34 cellular contexts compared by ENCODE assay signal in genomic region chr17:70084476-70084875, GRCh38. TPM values are rescaled to one million over a fixed set of nuclear protein-coding genes. Genes with fewer than 3 reads are reported as not detected.
DNase-seq lines count a peak whose midpoint lies in the region; ATAC-seq, FAIRE-seq and TF ChIP-seq lines count a peak whose summit lies in the region.
"Had no signal": no experiment of that assay in that cellular context is flagged by ENCODE, and none has a peak within 500 bp of the region (broad histone marks: within the 10 kb centered on the region; RNA-seq: fewer than 3 reads in every experiment).

No MANE protein-coding gene starts in this region.

- TF ChIP-seq CTCF in A549 (IDR thresholded peaks at IDR 0.05): no peak
- no peak for TF ChIP-seq CTCF in HEK293 (tag by site-specific recombination; IDR thresholded peaks at IDR 0.05)
- no peak for TF ChIP-seq CTCF in choroid plexus epithelial cell (conservative IDR thresholded peaks at IDR 0.05; ENCODE audit: low read depth, low read length)
- no peak for TF ChIP-seq CTCF in coronary artery (IDR thresholded peaks at IDR 0.05)

- H3K27ac ChIP-seq in A549 (no peak overlapping the region), HEK293 (ENCODE audit: extremely low read depth, low read depth, low read length) (no peak overlapping the region), coronary artery (no peak overlapping the region)
- H3K27ac ChIP-seq: epithelial cell of prostate, heart right ventricle, suprapubic skin had no signal

- H3K9me3 ChIP-seq in A549 (no peaks in the 10 kb centered on the region), HEK293 (ENCODE audit: control insufficient read depth, insufficient read depth, low read depth, low read length) (no peaks in the 10 kb centered on the region)
- H3K9me3 ChIP-seq: BE2C, HAP-1, heart right ventricle, suprapubic skin had no signal

- TF ChIP-seq RAD21 in A549 (conservative IDR thresholded peaks at IDR 0.05 in 1 of 2, IDR thresholded peaks at IDR 0.05 in 1 of 2): no peak

- no peak for TF ChIP-seq POLR2A in A549 (IDR thresholded peaks at IDR 0.05; ENCODE audit: low read length)

- no peak for FAIRE-seq in A549 (lab: Jason Lieb, UNC)
- FAIRE-seq: A204.1, G401.6, GM19239 had no signal

- H3K4me1 ChIP-seq in A549 (no peaks in the 10 kb centered on the region; the same call in 2 of the 3 replicates), HEK293 (ENCODE audit: control insufficient read depth, insufficient read depth, low read length) (peaks cover 3% of the 10 kb centered on the region; the same call in 1 of the 2 replicates)
- H3K4me1 ChIP-seq: BE2C, HAP-1 had no signal

- TF ChIP-seq EP300 in A549 (IDR thresholded peaks at IDR 0.05): no peak

- no peak; a peak in 1 of 6 replicates for ATAC-seq in A549
- ATAC-seq: activated CD8-positive, alpha-beta memory T cell treated with anti-CD3 and anti-CD28 coated beads, Interleukin-2, amount 10 ng/mL, durations not matched to agents 7 days and 5 days; heart right ventricle; left lobe of liver; naive thymus-derived CD4-positive, alpha-beta T cell; Panc1 had no signal

- CTCF ChIA-PET in A549 (lab: Yijun Ruan, JAX): interaction anchor here (1.0 kb wide), 1 partner anchor 558 kb away, joined by 3 read pairs; no protein-coding TSS in a partner anchor
- CTCF ChIA-PET in HEK293 (lab: Yijun Ruan, JAX): no interaction called here

- DNase-seq in A549 (ENCODE audit: low read depth in 1 of 2, low spot score in 1 of 2) (no peak), choroid plexus epithelial cell (ENCODE audit: low read depth) (peak; percentile 54), left kidney (ENCODE audit: low read depth, low spot score) (peak; percentile 46), NCI-H1436 (lab: John Stamatoyannopoulos, UW) (no peak), activated gamma-delta T cell treated with Interleukin-2 at 50 U/mL for 16 hours (no peak), kidney glomerular epithelial cell (lab: John Stamatoyannopoulos, UW) (no peak), coronary artery (ENCODE audit: low spot score) (no peak)
- DNase-seq: activated CD4-positive, alpha-beta T cell treated with anti-CD3 and anti-CD28 coated beads, Interleukin-2, amount 50 U/mL, for 1 hour; activated CD8-positive, alpha-beta memory T cell treated with anti-CD3 and anti-CD28 coated beads, Interleukin-2, amount 10 ng/mL, durations not matched to agents 7 days and 5 days; activated naive CD4-positive, alpha-beta T cell; activated T-cell treated with anti-CD3 and anti-CD28 coated beads, Interleukin-2, amount 50 U/mL, for 48 hours; BE2C; CD8-positive, alpha-beta memory T cell; heart right ventricle; Kasumi-1; MV-4-11; naive thymus-derived CD4-positive, alpha-beta T cell; NCI-H1694; NCI-H2171 treated with DMSO at 0.1 percent for 48 hours; NCI-H526; nucleus accumbens; SHP77; stimulated activated naive CD4-positive, alpha-beta T cell; SW 1271; T-helper 9 cell had no signal

- no peak overlapping the region for H3K4me2 ChIP-seq in A549

- POLR2A ChIA-PET in A549 (lab: Yijun Ruan, JAX): no interaction called here
- POLR2A ChIA-PET in HEK293 (lab: Yijun Ruan, JAX): no interaction called here

- no peaks in the 10 kb centered on the region for H3K36me3 ChIP-seq in HEK293 (ENCODE audit: control insufficient read depth in 2 of 2, insufficient read depth in 1 of 2, low read length in 2 of 2)
- H3K36me3 ChIP-seq: BE2C, HAP-1, heart right ventricle, suprapubic skin had no signal

- 61% methylated on average over 4 of the region's 4 CpGs for WGBS in A549 (ENCODE audit: missing lambda C conversion rate)

- H3K4me3 ChIP-seq in A549 (no peak overlapping the region), HEK293 (ENCODE audit: low read depth, low read length) (no peak overlapping the region), choroid plexus epithelial cell (ENCODE audit: low read depth, low read length) (no peak overlapping the region), coronary artery (no peak overlapping the region)
- H3K4me3 ChIP-seq: HAP-1, heart right ventricle, suprapubic skin had no signal

TF ChIP-seq in A549, 52 proteins besides CTCF, POLR2A, EP300 and RAD21:
- peak; percentile 73 for TF ChIP-seq REST (IDR thresholded peaks at IDR 0.05)
- TF ChIP-seq MAZ (IDR thresholded peaks at IDR 0.05; ENCODE audit: borderline replicate concordance, low read depth, low read length): no peak
- TF ChIP-seq MAFK (IDR thresholded peaks at IDR 0.05; ENCODE audit: partially characterized antibody): peak; percentile 19

TF ChIP-seq in HEK293, 187 proteins besides CTCF, POLR2A, EP300 and RAD21:
- peak; percentile 79 for TF ChIP-seq REST (tag by site-specific recombination; IDR thresholded peaks at IDR 0.05)
- TF ChIP-seq, protein P1, sequence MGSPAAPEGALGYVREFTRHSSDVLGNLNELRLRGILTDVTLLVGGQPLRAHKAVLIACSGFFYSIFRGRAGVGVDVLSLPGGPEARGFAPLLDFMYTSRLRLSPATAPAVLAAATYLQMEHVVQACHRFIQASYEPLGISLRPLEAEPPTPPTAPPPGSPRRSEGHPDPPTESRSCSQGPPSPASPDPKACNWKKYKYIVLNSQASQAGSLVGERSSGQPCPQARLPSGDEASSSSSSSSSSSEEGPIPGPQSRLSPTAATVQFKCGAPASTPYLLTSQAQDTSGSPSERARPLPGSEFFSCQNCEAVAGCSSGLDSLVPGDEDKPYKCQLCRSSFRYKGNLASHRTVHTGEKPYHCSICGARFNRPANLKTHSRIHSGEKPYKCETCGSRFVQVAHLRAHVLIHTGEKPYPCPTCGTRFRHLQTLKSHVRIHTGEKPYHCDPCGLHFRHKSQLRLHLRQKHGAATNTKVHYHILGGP (tag by site-specific recombination; IDR thresholded peaks at IDR 0.05): no peak
- TF ChIP-seq ZNF677 (tag by site-specific recombination; IDR thresholded peaks at IDR 0.05): no peak

RNA-seq across cellular contexts. Expression of gene KCNJ16, which starts 9.5 kb away (rescaled TPM):
- 1.4 and 1.6 TPM in 2 replicates for polyA plus RNA-seq in A549 (2011; rRNA removed)
- polyA plus RNA-seq in A549 (2012; cell fraction: cytosol; rRNA removed): 0.05 and 0.06 TPM in 2 replicates
- polyA plus RNA-seq in A549 (2012; cell fraction: nucleus; rRNA removed): 0.11 and 0.32 TPM in 2 replicates
- 0.59 to 0.87 TPM (median 0.84 TPM) in 3 replicates for polyA plus RNA-seq in A549 (2017; fragmentation: RNase III; extraction: RNeasy Plus Mini Kit Qiagen cat#74134 plus additional on column Dnase treatment)
- 0.83 and 1.0 TPM in 2 replicates for polyA minus RNA-seq in A549 (2011; rRNA and poly(A)+ RNA removed)
- polyA plus RNA-seq: CD8-positive, alpha-beta memory T cell; heart right ventricle; naive thymus-derived CD4-positive, alpha-beta T cell had no signal

Comparison
In these comparisons a context has a peak if more than half of its experiments do, and no peak if none do; other contexts are left out.
1. DNase-seq: peak in choroid plexus epithelial cell (single experiment) and left kidney (single experiment); none in A549 (0 of 2), NCI-H1436 (single experiment), activated gamma-delta T cell treated with Interleukin-2 at 50 U/mL for 16 hours (single experiment), kidney glomerular epithelial cell (single experiment) and coronary artery (single experiment).
2. Of the 5 proteins assayed by ChIP-seq in both HEK293 and A549: peak only in HEK293: none; only in A549: none; in both: REST; in neither: 4.